Comparison of ENCODE assay signal across 1 cellular context in the genomic region with DNA sequence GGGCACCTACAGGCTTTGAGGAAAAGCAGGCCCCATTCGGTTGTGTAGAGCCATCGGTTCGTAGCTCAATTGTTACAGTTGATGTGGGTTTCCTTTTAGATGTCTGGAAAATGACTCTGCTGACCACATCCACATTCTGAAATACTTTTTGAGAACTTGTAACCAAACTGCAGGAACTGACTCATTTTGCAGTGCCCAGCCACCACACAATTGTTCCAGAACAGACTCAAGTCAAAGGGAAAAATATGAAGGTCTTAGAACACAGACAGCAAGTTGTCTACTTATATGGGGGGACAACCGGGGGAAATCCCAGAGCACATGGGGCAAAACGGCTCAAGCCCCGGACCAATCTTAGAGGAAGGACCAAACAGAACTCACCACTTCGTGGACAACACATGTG.
TF ChIP-seq lines count a peak whose summit lies in the region.

No MANE protein-coding gene starts in this region.

TF ChIP-seq in IMR-90, 13 proteins besides CTCF, POLR2A, EP300 and RAD21 (continued from another document):
- TF ChIP-seq FOS (IDR thresholded peaks at IDR 0.05; ENCODE audit: low read depth, low read length): peak; percentile 69
